ENCODE assay signal across 20 cellular contexts in the genomic region with DNA sequence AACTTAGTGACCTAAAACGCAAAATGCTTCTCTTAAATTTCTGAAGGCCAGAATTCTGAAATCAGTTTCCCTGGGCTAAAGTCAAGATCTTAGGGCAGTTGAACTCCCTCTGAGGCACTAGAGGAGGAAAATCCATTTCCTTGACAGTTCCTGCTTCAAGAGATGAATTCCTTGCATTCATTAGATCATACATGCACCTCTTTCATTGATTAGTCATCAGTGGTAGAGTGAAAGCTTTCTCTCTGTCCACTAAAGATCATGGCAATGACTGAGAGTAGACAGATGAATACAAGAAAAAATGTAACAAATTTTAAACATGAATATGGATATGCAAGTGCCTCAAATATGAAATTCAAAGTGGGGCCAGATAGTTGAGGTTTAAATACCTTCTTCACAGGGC.
"Had no signal": no experiment of that assay in that cellular context is flagged by ENCODE, and none has a peak within 500 bp of the region (broad histone marks: within the 10 kb centered on the region; RNA-seq: fewer than 3 reads in every experiment).

No MANE protein-coding gene starts in this region.

- H3K27ac Mint-ChIP-seq: effector memory CD8-positive, alpha-beta T cell; naive thymus-derived CD8-positive, alpha-beta T cell; stimulated activated effector memory CD8-positive, alpha-beta T cell treated with anti-CD3 and anti-CD28 coated beads, Interleukin-12 subunit alpha, Interleukin-12 subunit beta, amount 100 ng/mL, for 72 hours had no signal

- H3K27me3 Mint-ChIP-seq: effector memory CD8-positive, alpha-beta T cell; naive thymus-derived CD8-positive, alpha-beta T cell had no signal

- H3K27ac ChIP-seq: gastrocnemius medialis, ovary, psoas muscle, sigmoid colon, stomach, thyroid gland, upper lobe of left lung had no signal

- H3K4me3 ChIP-seq: gastrocnemius medialis, ovary, psoas muscle, sigmoid colon, stomach, thyroid gland, upper lobe of left lung had no signal

- ATAC-seq: effector memory CD8-positive, alpha-beta T cell; gastrocnemius medialis; left lobe of liver; naive thymus-derived CD8-positive, alpha-beta T cell; psoas muscle; right cardiac atrium; stimulated activated effector memory CD8-positive, alpha-beta T cell treated with anti-CD3 and anti-CD28 coated beads, Interleukin-12 subunit alpha, Interleukin-12 subunit beta, amount 100 ng/mL, for 72 hours had no signal

- H3K27me3 ChIP-seq: gastrocnemius medialis, ovary, sigmoid colon, stomach, thyroid gland, upper lobe of left lung had no signal

- H3K4me3 Mint-ChIP-seq: effector memory CD8-positive, alpha-beta T cell; naive thymus-derived CD8-positive, alpha-beta T cell; stimulated activated effector memory CD8-positive, alpha-beta T cell treated with anti-CD3 and anti-CD28 coated beads, Interleukin-12 subunit alpha, Interleukin-12 subunit beta, amount 100 ng/mL, for 72 hours had no signal

- H3K9me3 ChIP-seq: gastrocnemius medialis, ovary, psoas muscle, sigmoid colon, stomach, thyroid gland, upper lobe of left lung had no signal

- H3K36me3 ChIP-seq: gastrocnemius medialis, ovary, sigmoid colon, stomach, thyroid gland, upper lobe of left lung had no signal

- H3K4me1 Mint-ChIP-seq: naive thymus-derived CD8-positive, alpha-beta T cell; stimulated activated effector memory CD8-positive, alpha-beta T cell treated with anti-CD3 and anti-CD28 coated beads, Interleukin-12 subunit alpha, Interleukin-12 subunit beta, amount 100 ng/mL, for 72 hours had no signal

- H3K4me1 ChIP-seq: gastrocnemius medialis, psoas muscle, sigmoid colon, stomach, thyroid gland, upper lobe of left lung had no signal

- DNase-seq: cortex of kidney; effector memory CD8-positive, alpha-beta T cell; gastrocnemius medialis; head of caudate nucleus; mesenchymal stem cell; naive thymus-derived CD8-positive, alpha-beta T cell; occipital lobe; ovary; posterior cingulate gyrus; psoas muscle; right cardiac atrium; sigmoid colon; stimulated activated CD4-positive, alpha-beta T cell treated with anti-CD3 and anti-CD28 coated beads, Interleukin-2, amount 100 ng/mL, for 24 hours; stimulated activated CD4-positive, alpha-beta T cell treated with anti-CD3 and anti-CD28 coated beads, Interleukin-4, amount 100 ng/mL, for 24 hours; stimulated activated naive CD4-positive, alpha-beta T cell treated with Interleukin-2 at 50 U/mL for 16 hours; stomach; thyroid gland; upper lobe of left lung had no signal

- H3K36me3 Mint-ChIP-seq: naive thymus-derived CD8-positive, alpha-beta T cell; stimulated activated effector memory CD8-positive, alpha-beta T cell treated with anti-CD3 and anti-CD28 coated beads, Interleukin-12 subunit alpha, Interleukin-12 subunit beta, amount 100 ng/mL, for 72 hours had no signal
